Comparison of ENCODE assay signal across 37 cellular contexts in the genomic region with DNA sequence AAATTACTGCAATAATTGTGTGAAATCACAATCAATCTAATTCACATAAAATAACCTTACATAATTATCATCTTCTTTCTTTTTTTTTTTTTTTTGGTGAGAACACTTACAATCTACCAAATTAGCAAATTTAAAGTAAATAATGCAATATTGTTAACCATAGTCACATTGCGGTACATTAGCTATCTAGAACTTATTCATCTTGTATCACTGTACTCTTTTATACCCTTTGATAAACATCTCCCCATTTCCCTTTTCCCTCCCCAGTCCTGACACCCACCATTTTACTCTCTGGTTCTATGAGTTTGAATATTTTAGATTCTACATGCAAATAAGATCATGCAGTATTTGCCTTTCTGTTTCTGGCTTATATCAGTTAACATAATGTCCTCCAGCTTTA. TPM values are rescaled to one million over a fixed set of nuclear protein-coding genes. Genes with fewer than 3 reads are reported as not detected.
"Had no signal": no experiment of that assay in that cellular context is flagged by ENCODE, and none has a peak within 500 bp of the region (broad histone marks: within the 10 kb centered on the region; RNA-seq: fewer than 3 reads in every experiment).

No MANE protein-coding gene starts in this region.

- DNase-seq: Karpas-422, Kasumi-1, MG63, MM.1S, MV-4-11, NCI-H1048, NCI-H1092, NCI-H1092 treated with DMSO at 0.1 percent for 48 hours, NCI-H1105, NCI-H1105 treated with DMSO at 0.1 percent for 48 hours, NCI-H1417, NCI-H1417 treated with DMSO at 0.1 percent for 48 hours, NCI-H1436, NCI-H1436 treated with DMSO at 0.1 percent for 48 hours, NCI-H1694, NCI-H1694 treated with DMSO at 0.1 percent for 48 hours, NCI-H187, NCI-H187 treated with DMSO at 0.1 percent for 48 hours, NCI-H1930, NCI-H2029, NCI-H2029 treated with DMSO at 0.1 percent for 48 hours, NCI-H2081, NCI-H2081 treated with DMSO at 0.1 percent for 48 hours, NCI-H2107, NCI-H2171, NCI-H2171 treated with DMSO at 0.1 percent for 48 hours, NCI-H2227 treated with DMSO at 0.1 percent for 48 hours, NCI-H226, NCI-H345, NCI-H446, NCI-H446 treated with DMSO at 0.1 percent for 48 hours, NCI-H510A, NCI-H510A treated with DMSO at 0.1 percent for 48 hours, NCI-H524 had no signal

- H3K9me3 ChIP-seq: MG63 had no signal

- H3K4me3 ChIP-seq: MG63 had no signal

- H3K36me3 ChIP-seq: MG63 had no signal

RNA-seq across cellular contexts. Expression of gene PRAME, which starts 24.0 kb away (rescaled TPM):
- total RNA-seq: LHCN-M2, M059J, MCF 10A had no signal
